1 cellular context compared by ENCODE assay signal in the genomic region with DNA sequence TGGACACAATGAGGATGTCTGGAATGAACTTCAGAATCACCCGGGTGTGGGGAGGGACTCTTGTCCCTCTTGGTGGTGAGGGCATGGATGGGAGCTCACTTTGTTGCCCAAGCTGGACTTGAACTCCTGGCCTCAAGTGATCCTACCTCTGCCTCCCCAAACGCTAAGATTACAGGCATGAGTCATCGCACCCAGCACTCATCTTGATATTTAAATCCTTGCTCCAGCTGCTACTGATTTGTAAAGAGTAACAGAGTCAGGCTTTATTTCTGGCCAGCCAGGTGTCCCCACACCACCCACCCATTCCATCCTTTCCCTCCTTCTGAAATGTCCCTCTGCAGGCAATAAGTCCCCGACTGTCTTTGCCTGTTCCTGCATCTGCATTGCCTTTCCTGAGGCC.
TF ChIP-seq lines count a peak whose summit lies in the region.

No MANE protein-coding gene starts in this region.

TF ChIP-seq in A549, 52 proteins besides CTCF, POLR2A, EP300 and RAD21:
- TF ChIP-seq, protein P1, sequence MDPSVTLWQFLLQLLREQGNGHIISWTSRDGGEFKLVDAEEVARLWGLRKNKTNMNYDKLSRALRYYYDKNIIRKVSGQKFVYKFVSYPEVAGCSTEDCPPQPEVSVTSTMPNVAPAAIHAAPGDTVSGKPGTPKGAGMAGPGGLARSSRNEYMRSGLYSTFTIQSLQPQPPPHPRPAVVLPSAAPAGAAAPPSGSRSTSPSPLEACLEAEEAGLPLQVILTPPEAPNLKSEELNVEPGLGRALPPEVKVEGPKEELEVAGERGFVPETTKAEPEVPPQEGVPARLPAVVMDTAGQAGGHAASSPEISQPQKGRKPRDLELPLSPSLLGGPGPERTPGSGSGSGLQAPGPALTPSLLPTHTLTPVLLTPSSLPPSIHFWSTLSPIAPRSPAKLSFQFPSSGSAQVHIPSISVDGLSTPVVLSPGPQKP (IDR thresholded peaks at IDR 0.05; ENCODE audit: low read depth, low read length) = no peak
- TF ChIP-seq FOSL2 (IDR thresholded peaks at IDR 0.05) (no peak), FOSL2 (CRISPR knock-in tag; IDR thresholded peaks at IDR 0.05) (peak; percentile 47), KDM5A (IDR thresholded peaks at IDR 0.05) (no peak), RARB (CRISPR knock-in tag; IDR thresholded peaks at IDR 0.05) (no peak), NPAS2 (CRISPR knock-in tag; IDR thresholded peaks at IDR 0.05; ENCODE audit: borderline replicate concordance) (no peak), CBX8 (IDR thresholded peaks at IDR 0.05) (no peak), RFX5 (IDR thresholded peaks at IDR 0.05) (no peak), EHF (CRISPR knock-in tag; IDR thresholded peaks at IDR 0.05) (no peak), BHLHE40 (IDR thresholded peaks at IDR 0.05; ENCODE audit: low read depth, low read length) (no peak)
